13 cellular contexts compared by ENCODE assay signal in the genomic region with DNA sequence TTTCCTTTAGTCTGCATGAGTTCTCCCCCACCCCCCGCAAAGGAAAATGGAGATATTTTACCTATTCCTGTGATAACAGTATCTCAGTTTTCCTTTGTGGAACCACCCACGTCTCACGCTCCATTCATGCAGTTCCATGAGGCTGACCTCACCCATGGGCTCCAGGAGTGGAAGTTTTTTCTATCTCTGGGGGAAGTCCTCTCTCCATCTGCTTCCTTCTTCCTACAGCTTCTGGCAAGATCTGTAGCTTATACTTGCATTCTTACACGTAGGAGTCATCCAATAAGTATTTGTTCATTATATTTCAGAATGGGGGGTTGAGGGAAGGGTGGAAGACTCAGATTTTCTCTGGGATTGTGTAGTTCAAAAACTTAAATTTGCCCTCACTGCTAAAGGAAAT. TPM values are rescaled to one million over a fixed set of nuclear protein-coding genes. Genes with fewer than 3 reads are reported as not detected.
DNase-seq lines count a peak whose midpoint lies in the region; ATAC-seq and TF ChIP-seq lines count a peak whose summit lies in the region.
"Had no signal": no experiment of that assay in that cellular context is flagged by ENCODE, and none has a peak within 500 bp of the region (broad histone marks: within the 10 kb centered on the region; RNA-seq: fewer than 3 reads in every experiment).

No MANE protein-coding gene starts in this region.

- peak; percentile 12 for DNase-seq in BJ (ENCODE audit: low read depth)
- peak; percentile 42 for DNase-seq in KBM-7
- DNase-seq in dedifferentiated amniotic fluid mesenchymal stem cell (ENCODE audit: extremely low spot score), result peak; percentile 41
- DNase-seq in lung microvascular endothelial cell (ENCODE audit: low read depth in 2 of 2), result peak; percentile 45 to 96
- DNase-seq in activated CD4-positive, alpha-beta T cell treated with anti-CD3 and anti-CD28 coated beads for 36 hours, result no peak
- DNase-seq in naive thymus-derived CD8-positive, alpha-beta T cell, result no peak
- DNase-seq: activated T-cell treated with anti-CD3 and anti-CD28 coated beads, Interleukin-2, amount 50 U/mL, for 72 hours; caudate nucleus; stimulated activated CD4-positive, alpha-beta T cell treated with anti-CD3 and anti-CD28 coated beads, Interleukin-2, amount 100 ng/mL, for 48 hours; stimulated activated naive CD8-positive, alpha-beta T cell treated with anti-CD3 and anti-CD28 coated beads, Interleukin-15, Interleukin-2, amounts not matched to agents 100 U/mL and 50 U/mL, for 24 hours had no signal

- H3K27me3 ChIP-seq in BJ (ENCODE audit: control insufficient read depth, insufficient read depth, low read length), result peaks cover 3% of the 10 kb centered on the region

- peaks cover 2% of the 10 kb centered on the region for H3K4me1 Mint-ChIP-seq in activated CD4-positive, alpha-beta T cell treated with anti-CD3 and anti-CD28 coated beads for 36 hours
- peaks cover under 1 to 6% (median 2%) of the 10 kb centered on the region in 4 donors for H3K4me1 Mint-ChIP-seq in naive thymus-derived CD8-positive, alpha-beta T cell

- ATAC-seq in HG02623 (IDR thresholded peaks at IDR 0.05; ENCODE audit: unreplicated experiment) (no peak), GM19351 (IDR thresholded peaks at IDR 0.05; ENCODE audit: unreplicated experiment) (no peak)
- no peak for ATAC-seq in activated CD4-positive, alpha-beta T cell treated with anti-CD3 and anti-CD28 coated beads for 36 hours
- ATAC-seq in naive thymus-derived CD8-positive, alpha-beta T cell, result no peak
- ATAC-seq: activated T-cell treated with anti-CD3 and anti-CD28 coated beads, Interleukin-2, amount 50 U/mL, for 72 hours; stimulated activated naive CD8-positive, alpha-beta T cell treated with anti-CD3 and anti-CD28 coated beads, Interleukin-15, Interleukin-2, amounts not matched to agents 100 U/mL and 50 U/mL, for 24 hours; WTC11 had no signal

- in situ Hi-C loops in KBM-7 (cut with MboI; ENCODE audit: low pct_unique_long_range_greater_than_20kb, low sequenced_read_pairs), result no loop called here

- H3K9me3 Mint-ChIP-seq in activated CD4-positive, alpha-beta T cell treated with anti-CD3 and anti-CD28 coated beads for 36 hours (ENCODE audit: low read depth), result no peaks in the 10 kb centered on the region
- H3K9me3 Mint-ChIP-seq in naive thymus-derived CD8-positive, alpha-beta T cell, result no peaks in the 10 kb centered on the region
- H3K9me3 Mint-ChIP-seq: activated T-cell treated with anti-CD3 and anti-CD28 coated beads, Interleukin-2, amount 50 U/mL, for 72 hours had no signal

- TF ChIP-seq CTCF in BJ (IDR thresholded peaks at IDR 0.05; ENCODE audit: insufficient read depth, low read depth, low read length), result no peak

- no peaks in the 10 kb centered on the region for H3K36me3 Mint-ChIP-seq in activated CD4-positive, alpha-beta T cell treated with anti-CD3 and anti-CD28 coated beads for 36 hours (ENCODE audit: low read depth)
- no peaks in the 10 kb centered on the region for H3K36me3 Mint-ChIP-seq in naive thymus-derived CD8-positive, alpha-beta T cell
- H3K36me3 Mint-ChIP-seq: WTC11 had no signal

- intact Hi-C loops in activated CD4-positive, alpha-beta T cell treated with anti-CD3 and anti-CD28 coated beads for 36 hours (cut with DNase I, micrococcal nuclease), result no loop called here

- CTCF ChIA-PET in BJ (lab: Yijun Ruan, JAX), result interaction anchor here (0.9 to 1.3 kb wide), 2 partner anchors 28 to 78 kb away, joined by 3 to 4 read pairs; no protein-coding TSS in a partner anchor
- CTCF ChIA-PET in activated CD4-positive, alpha-beta T cell treated with anti-CD3 and anti-CD28 coated beads for 36 hours (lab: Charles Lee), result no interaction called here

- H3K27ac Mint-ChIP-seq in activated CD4-positive, alpha-beta T cell treated with anti-CD3 and anti-CD28 coated beads for 36 hours, result no peak overlapping the region
- H3K27ac Mint-ChIP-seq in naive thymus-derived CD8-positive, alpha-beta T cell, result no peak overlapping the region
- H3K27ac Mint-ChIP-seq: activated T-cell treated with anti-CD3 and anti-CD28 coated beads, Interleukin-2, amount 50 U/mL, for 72 hours; WTC11 had no signal

- POLR2A ChIA-PET in BJ (lab: Charles Lee), result no interaction called here
- POLR2A ChIA-PET in activated CD4-positive, alpha-beta T cell treated with anti-CD3 and anti-CD28 coated beads for 36 hours (lab: Charles Lee), result no interaction called here
- POLR2A ChIA-PET in naive thymus-derived CD8-positive, alpha-beta T cell (lab: Charles Lee), result no interaction called here

- no peak overlapping the region for H3K4me3 ChIP-seq in BJ (ENCODE audit: low read depth, low read length)

- no peaks in the 10 kb centered on the region for H3K36me3 ChIP-seq in BJ (ENCODE audit: control insufficient read depth, insufficient read depth, low read length)

- peaks cover 20% of the 10 kb centered on the region for H3K27me3 Mint-ChIP-seq in activated CD4-positive, alpha-beta T cell treated with anti-CD3 and anti-CD28 coated beads for 36 hours
- H3K27me3 Mint-ChIP-seq in naive thymus-derived CD8-positive, alpha-beta T cell, result peaks cover 28 to 46% (median 37%) of the 10 kb centered on the region in 5 donors

- H3K4me3 Mint-ChIP-seq in activated CD4-positive, alpha-beta T cell treated with anti-CD3 and anti-CD28 coated beads for 36 hours, result no peak overlapping the region
- H3K4me3 Mint-ChIP-seq in naive thymus-derived CD8-positive, alpha-beta T cell, result no peak overlapping the region
- H3K4me3 Mint-ChIP-seq: activated T-cell treated with anti-CD3 and anti-CD28 coated beads, Interleukin-2, amount 50 U/mL, for 72 hours; WTC11 had no signal

RNA-seq across cellular contexts. Expression of gene GLCE, which starts 5.8 kb away (rescaled TPM):
- polyA plus RNA-seq in BJ (2011; rRNA removed), result 7.1 and 12.5 TPM in 2 replicates
- polyA minus RNA-seq in BJ (2011; rRNA and poly(A)+ RNA removed), result 5.8 and 6.6 TPM in 2 replicates
- total RNA-seq in lung microvascular endothelial cell, result 28.0 and 67.8 TPM in 2 replicates
- 1 to 10 TPM; 3.6 to 4.2 TPM for total RNA-seq in activated CD4-positive, alpha-beta T cell treated with anti-CD3 and anti-CD28 coated beads for 36 hours
- total RNA-seq in naive thymus-derived CD8-positive, alpha-beta T cell, result 1 to 10 TPM; 5.8 to 8.0 TPM
- polyA plus RNA-seq in naive thymus-derived CD8-positive, alpha-beta T cell, result 1 to 10 TPM; 5.2 to 8.3 (median 5.7) TPM

Comparison
In these comparisons a context has a peak if more than half of its experiments do, and no peak if none do; other contexts are left out.
1. DNase-seq: peak in BJ (single experiment), KBM-7 (single experiment), dedifferentiated amniotic fluid mesenchymal stem cell (single experiment) and lung microvascular endothelial cell (2 of 2); none in activated CD4-positive, alpha-beta T cell treated with anti-CD3 and anti-CD28 coated beads for 36 hours (single experiment) and naive thymus-derived CD8-positive, alpha-beta T cell (0 of 10).